8 cellular contexts compared by ENCODE assay signal in genomic region chr2:42117923-42118758, GRCh38. TPM values are rescaled to one million over a fixed set of nuclear protein-coding genes. Genes with fewer than 3 reads are reported as not detected.
DNase-seq lines count a peak whose midpoint lies in the region; ATAC-seq and TF ChIP-seq lines count a peak whose summit lies in the region.

No MANE protein-coding gene starts in this region.

- intact Hi-C loops in left lung (cut with DNase I) (no loop called here), aorta (cut with DNase I) (no loop called here), posterior cingulate gyrus (cut with DNase I) (no loop called here)

- H3K9me3 Mint-ChIP-seq in activated naive CD8-positive, alpha-beta T cell treated with anti-CD3 and anti-CD28 coated beads for 36 hours = peaks cover 5% of the 10 kb centered on the region

- peak overlapping the region; percentile 36 for H3K27ac Mint-ChIP-seq in activated naive CD8-positive, alpha-beta T cell treated with anti-CD3 and anti-CD28 coated beads for 36 hours

- H3K4me3 ChIP-seq in left lung (no peak overlapping the region), aorta (ENCODE audit: low read length in 2 of 2) (no peak overlapping the region)

- no peaks in the 10 kb centered on the region for H3K27me3 Mint-ChIP-seq in activated naive CD8-positive, alpha-beta T cell treated with anti-CD3 and anti-CD28 coated beads for 36 hours

- ATAC-seq in GM21526 (IDR thresholded peaks at IDR 0.05; ENCODE audit: low FRiP score, unreplicated experiment) (peak; percentile 86), left lung (peak; percentile 93), aorta (ENCODE audit: low FRiP score) (peak; percentile 83)

- H3K27me3 ChIP-seq in left lung (peaks cover 0 to 1% of the 10 kb centered on the region in 2 donors), aorta (ENCODE audit: control insufficient read depth in 1 of 2, insufficient read depth in 2 of 2, low read length in 1 of 2) (no peaks in the 10 kb centered on the region)

- DNase-seq in EH (ENCODE audit: low read depth) (peak; percentile 92), HT-29 (ENCODE audit: low spot score) (peak; percentile 60), left lung (no peak), aorta (no peak), posterior cingulate gyrus (no peak), HK-2 (ENCODE audit: unreplicated experiment) (no peak)
- no peak for DNase-seq in activated naive CD8-positive, alpha-beta T cell treated with anti-CD3 and anti-CD28 coated beads for 36 hours

- no peaks in the 10 kb centered on the region for H3K9me3 ChIP-seq in left lung
- H3K9me3 ChIP-seq in aorta (ENCODE audit: control insufficient read depth, low read length) = no peaks in the 10 kb centered on the region

- no peak for TF ChIP-seq CTCF in left lung (IDR thresholded peaks at IDR 0.05)

- peak overlapping the region; percentile 78 to 92 for H3K27ac ChIP-seq in left lung
- peak overlapping the region; percentile 17 to 76 for H3K27ac ChIP-seq in aorta (ENCODE audit: low read depth in 1 of 2, low read length in 2 of 2)

- no peaks in the 10 kb centered on the region for H3K36me3 ChIP-seq in left lung
- no peaks in the 10 kb centered on the region for H3K36me3 ChIP-seq in aorta (ENCODE audit: control insufficient read depth in 1 of 2, insufficient read depth in 2 of 2, low read length in 1 of 2)

- peaks cover 36% of the 10 kb centered on the region for H3K4me1 Mint-ChIP-seq in activated naive CD8-positive, alpha-beta T cell treated with anti-CD3 and anti-CD28 coated beads for 36 hours

- no peak overlapping the region for H3K4me3 Mint-ChIP-seq in activated naive CD8-positive, alpha-beta T cell treated with anti-CD3 and anti-CD28 coated beads for 36 hours

- WGBS in aorta, 2 donors = 44 to 49% methylated on average over 1 of the region's 1 CpG

- H3K36me3 Mint-ChIP-seq in activated naive CD8-positive, alpha-beta T cell treated with anti-CD3 and anti-CD28 coated beads for 36 hours = peaks cover 6% of the 10 kb centered on the region

- H3K4me1 ChIP-seq in left lung (peaks cover 24 to 58% of the 10 kb centered on the region in 2 donors), aorta (ENCODE audit: control insufficient read depth in 1 of 2, insufficient read depth in 2 of 2, low read length in 2 of 2) (peaks cover 0 to 4% of the 10 kb centered on the region in 2 donors)

RNA-seq across cellular contexts. Expression of gene EML4, which starts 51.0 kb away (rescaled TPM):
- 80.0 and 81.9 TPM in 2 replicates for total RNA-seq in HT-29 (2014; rRNA removed; shearing (Covaris generic))
- total RNA-seq in activated naive CD8-positive, alpha-beta T cell treated with anti-CD3 and anti-CD28 coated beads for 36 hours = 10 to 100 TPM; 60.0 to 64.6 TPM
- total RNA-seq in left lung (10 to 100 TPM; 77.5 to 79.3 TPM), aorta (10 to 100 TPM; 41.9 to 51.9 TPM)
- 10 to 100 TPM in 1 of 2 donors, 1 to 10 TPM in 1; 9.6 to 19.7 TPM for polyA plus RNA-seq in aorta

Comparison
In these comparisons a context has a peak if more than half of its experiments do, and no peak if none do; other contexts are left out.
1. DNase-seq: peak in EH (single experiment) and HT-29 (single experiment); none in activated naive CD8-positive, alpha-beta T cell treated with anti-CD3 and anti-CD28 coated beads for 36 hours (single experiment), left lung (0 of 2), aorta (0 of 2), posterior cingulate gyrus (0 of 10) and HK-2 (single experiment).
2. Peak in every context shown above with its lines, with median percentiles within 50 percentile points of each other: ATAC-seq.